ENCODE assay signal across 1 cellular context in the genomic region with DNA sequence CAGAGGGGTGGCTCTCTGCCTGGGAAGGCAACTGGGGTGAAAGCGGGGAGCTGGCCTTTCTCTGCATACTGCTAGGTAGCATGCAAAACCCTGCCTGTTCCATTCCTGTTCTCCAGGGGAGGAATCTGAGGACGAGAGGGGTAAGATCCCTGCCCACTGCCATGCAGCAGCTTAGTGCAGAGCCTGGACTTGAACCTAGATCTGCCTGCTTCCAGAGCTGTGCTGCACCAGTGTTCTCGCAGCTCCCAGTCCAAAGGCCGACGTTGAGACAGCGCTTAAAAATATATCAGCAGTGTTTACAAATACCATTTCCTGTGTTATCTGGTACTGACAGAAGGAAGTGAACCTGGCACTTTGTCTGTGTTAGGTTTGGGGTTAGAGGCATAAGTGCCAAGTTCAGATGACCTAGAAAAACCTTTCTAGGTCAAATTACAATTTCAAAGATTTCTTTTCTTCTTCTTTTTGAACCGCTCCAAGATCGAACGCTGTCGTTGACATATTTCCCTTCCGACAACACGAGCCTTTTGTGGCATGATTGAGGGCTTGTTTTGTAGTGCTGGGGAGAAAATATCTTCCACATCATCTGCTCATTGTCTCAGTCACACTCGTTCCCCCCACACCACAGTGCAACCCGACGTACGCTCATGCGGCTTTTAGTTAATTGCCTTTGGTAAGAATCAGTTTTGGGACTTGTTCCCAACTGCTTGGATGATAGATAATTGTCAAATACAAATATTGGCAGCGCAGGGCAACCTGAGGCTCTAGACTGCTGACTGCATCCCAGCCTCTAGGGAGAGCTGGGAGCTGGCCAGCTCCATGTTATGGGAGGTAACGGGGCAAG.
TF ChIP-seq lines count a peak whose summit lies in the region.

No MANE protein-coding gene starts in this region.

TF ChIP-seq in HepG2, 621 proteins besides CTCF, POLR2A, EP300 and RAD21 (continued from another document and continues in another):
- peak; percentile 46; the same call in 1 of the 2 replicates for TF ChIP-seq ZNF766 (CRISPR knock-in tag; IDR thresholded peaks at IDR 0.05; ENCODE audit: borderline replicate concordance)
- TF ChIP-seq SKI (IDR thresholded peaks at IDR 0.05; ENCODE audit: partially characterized antibody) = peak; percentile 85
- TF ChIP-seq ZNF3 (CRISPR knock-in tag; IDR thresholded peaks at IDR 0.05) = no peak
- peak; percentile 55; the same call in 1 of the 2 replicates for TF ChIP-seq DPF2 (CRISPR knock-in tag; IDR thresholded peaks at IDR 0.05; ENCODE audit: borderline replicate concordance, low read depth)
- TF ChIP-seq PHF21A (CRISPR knock-in tag; IDR thresholded peaks at IDR 0.05) = peak; percentile 67; the same call in 1 of the 2 replicates
- peak; percentile 88 for TF ChIP-seq MED1 (CRISPR knock-in tag; IDR thresholded peaks at IDR 0.05)
- TF ChIP-seq ZNF24 (IDR thresholded peaks at IDR 0.05) = no peak
- peak; percentile 83 for TF ChIP-seq ZNF792 (CRISPR knock-in tag; IDR thresholded peaks at IDR 0.05)
- TF ChIP-seq, protein P1, sequence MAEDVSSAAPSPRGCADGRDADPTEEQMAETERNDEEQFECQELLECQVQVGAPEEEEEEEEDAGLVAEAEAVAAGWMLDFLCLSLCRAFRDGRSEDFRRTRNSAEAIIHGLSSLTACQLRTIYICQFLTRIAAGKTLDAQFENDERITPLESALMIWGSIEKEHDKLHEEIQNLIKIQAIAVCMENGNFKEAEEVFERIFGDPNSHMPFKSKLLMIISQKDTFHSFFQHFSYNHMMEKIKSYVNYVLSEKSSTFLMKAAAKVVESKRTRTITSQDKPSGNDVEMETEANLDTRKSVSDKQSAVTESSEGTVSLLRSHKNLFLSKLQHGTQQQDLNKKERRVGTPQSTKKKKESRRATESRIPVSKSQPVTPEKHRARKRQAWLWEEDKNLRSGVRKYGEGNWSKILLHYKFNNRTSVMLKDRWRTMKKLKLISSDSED (CRISPR knock-in tag; IDR thresholded peaks at IDR 0.05) = no peak
- TF ChIP-seq, protein P2, sequence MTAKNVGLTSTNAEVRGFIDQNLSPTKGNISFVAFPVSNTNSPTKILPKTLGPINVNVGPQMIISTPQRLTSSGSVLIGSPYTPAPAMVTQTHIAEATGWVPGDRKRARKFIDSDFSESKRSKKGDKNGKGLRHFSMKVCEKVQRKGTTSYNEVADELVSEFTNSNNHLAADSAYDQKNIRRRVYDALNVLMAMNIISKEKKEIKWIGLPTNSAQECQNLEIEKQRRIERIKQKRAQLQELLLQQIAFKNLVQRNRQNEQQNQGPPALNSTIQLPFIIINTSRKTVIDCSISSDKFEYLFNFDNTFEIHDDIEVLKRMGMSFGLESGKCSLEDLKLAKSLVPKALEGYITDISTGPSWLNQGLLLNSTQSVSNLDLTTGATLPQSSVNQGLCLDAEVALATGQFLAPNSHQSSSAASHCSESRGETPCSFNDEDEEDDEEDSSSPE (CRISPR knock-in tag; IDR thresholded peaks at IDR 0.05) = 0 out of 2 replicates have a peak, but pooled peaks have one; percentile 35
- TF ChIP-seq HES4 (CRISPR knock-in tag; IDR thresholded peaks at IDR 0.05; ENCODE audit: borderline replicate concordance) = 0 out of 2 replicates have a peak, but pooled peaks have one; percentile 47
- TF ChIP-seq, protein P3, sequence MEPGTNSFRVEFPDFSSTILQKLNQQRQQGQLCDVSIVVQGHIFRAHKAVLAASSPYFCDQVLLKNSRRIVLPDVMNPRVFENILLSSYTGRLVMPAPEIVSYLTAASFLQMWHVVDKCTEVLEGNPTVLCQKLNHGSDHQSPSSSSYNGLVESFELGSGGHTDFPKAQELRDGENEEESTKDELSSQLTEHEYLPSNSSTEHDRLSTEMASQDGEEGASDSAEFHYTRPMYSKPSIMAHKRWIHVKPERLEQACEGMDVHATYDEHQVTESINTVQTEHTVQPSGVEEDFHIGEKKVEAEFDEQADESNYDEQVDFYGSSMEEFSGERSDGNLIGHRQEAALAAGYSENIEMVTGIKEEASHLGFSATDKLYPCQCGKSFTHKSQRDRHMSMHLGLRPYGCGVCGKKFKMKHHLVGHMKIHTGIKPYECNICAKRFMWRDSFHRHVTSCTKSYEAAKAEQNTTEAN (CRISPR knock-in tag; conservative IDR thresholded peaks at IDR 0.05) = peak; percentile 87
- peak; percentile 50; the same call in 1 of the 2 replicates for TF ChIP-seq NCOA2 (CRISPR knock-in tag; IDR thresholded peaks at IDR 0.05)
- TF ChIP-seq, protein P4, sequence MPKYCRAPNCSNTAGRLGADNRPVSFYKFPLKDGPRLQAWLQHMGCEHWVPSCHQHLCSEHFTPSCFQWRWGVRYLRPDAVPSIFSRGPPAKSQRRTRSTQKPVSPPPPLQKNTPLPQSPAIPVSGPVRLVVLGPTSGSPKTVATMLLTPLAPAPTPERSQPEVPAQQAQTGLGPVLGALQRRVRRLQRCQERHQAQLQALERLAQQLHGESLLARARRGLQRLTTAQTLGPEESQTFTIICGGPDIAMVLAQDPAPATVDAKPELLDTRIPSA (CRISPR knock-in tag; IDR thresholded peaks at IDR 0.05; ENCODE audit: borderline replicate concordance) = 0 out of 2 replicates have a peak, but pooled peaks have one; percentile 66
- TF ChIP-seq ZNF883 (CRISPR knock-in tag; IDR thresholded peaks at IDR 0.05; ENCODE audit: not compliant biosample characterization) = peak; percentile 15
- 0 out of 2 replicates have a peak, but pooled peaks have one; percentile 32 for TF ChIP-seq ZNF878 (CRISPR knock-in tag; IDR thresholded peaks at IDR 0.05)
- TF ChIP-seq IRF2 (CRISPR knock-in tag; IDR thresholded peaks at IDR 0.05) = peak; percentile 60; the same call in 1 of the 2 replicates
- TF ChIP-seq, protein P5, sequence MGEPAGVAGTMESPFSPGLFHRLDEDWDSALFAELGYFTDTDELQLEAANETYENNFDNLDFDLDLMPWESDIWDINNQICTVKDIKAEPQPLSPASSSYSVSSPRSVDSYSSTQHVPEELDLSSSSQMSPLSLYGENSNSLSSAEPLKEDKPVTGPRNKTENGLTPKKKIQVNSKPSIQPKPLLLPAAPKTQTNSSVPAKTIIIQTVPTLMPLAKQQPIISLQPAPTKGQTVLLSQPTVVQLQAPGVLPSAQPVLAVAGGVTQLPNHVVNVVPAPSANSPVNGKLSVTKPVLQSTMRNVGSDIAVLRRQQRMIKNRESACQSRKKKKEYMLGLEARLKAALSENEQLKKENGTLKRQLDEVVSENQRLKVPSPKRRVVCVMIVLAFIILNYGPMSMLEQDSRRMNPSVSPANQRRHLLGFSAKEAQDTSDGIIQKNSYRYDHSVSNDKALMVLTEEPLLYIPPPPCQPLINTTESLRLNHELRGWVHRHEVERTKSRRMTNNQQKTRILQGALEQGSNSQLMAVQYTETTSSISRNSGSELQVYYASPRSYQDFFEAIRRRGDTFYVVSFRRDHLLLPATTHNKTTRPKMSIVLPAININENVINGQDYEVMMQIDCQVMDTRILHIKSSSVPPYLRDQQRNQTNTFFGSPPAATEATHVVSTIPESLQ (CRISPR knock-in tag; conservative IDR thresholded peaks at IDR 0.05) = 0 out of 2 replicates have a peak, but pooled peaks have one; percentile 28
- TF ChIP-seq GATAD2A (CRISPR knock-in tag; IDR thresholded peaks at IDR 0.05) = peak; percentile 74
- TF ChIP-seq, protein P6, sequence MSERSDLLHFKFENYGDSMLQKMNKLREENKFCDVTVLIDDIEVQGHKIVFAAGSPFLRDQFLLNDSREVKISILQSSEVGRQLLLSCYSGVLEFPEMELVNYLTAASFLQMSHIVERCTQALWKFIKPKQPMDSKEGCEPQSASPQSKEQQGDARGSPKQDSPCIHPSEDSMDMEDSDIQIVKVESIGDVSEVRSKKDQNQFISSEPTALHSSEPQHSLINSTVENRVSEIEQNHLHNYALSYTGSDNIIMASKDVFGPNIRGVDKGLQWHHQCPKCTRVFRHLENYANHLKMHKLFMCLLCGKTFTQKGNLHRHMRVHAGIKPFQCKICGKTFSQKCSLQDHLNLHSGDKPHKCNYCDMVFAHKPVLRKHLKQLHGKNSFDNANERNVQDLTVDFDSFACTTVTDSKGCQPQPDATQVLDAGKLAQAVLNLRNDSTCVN (CRISPR knock-in tag; IDR thresholded peaks at IDR 0.05; ENCODE audit: borderline replicate concordance) = peak; percentile 65; the same call in 1 of the 2 replicates
- TF ChIP-seq ZNF788 (CRISPR knock-in tag; IDR thresholded peaks at IDR 0.05; ENCODE audit: borderline replicate concordance) = peak; percentile 50; the same call in 1 of the 2 replicates
- TF ChIP-seq, protein P7, sequence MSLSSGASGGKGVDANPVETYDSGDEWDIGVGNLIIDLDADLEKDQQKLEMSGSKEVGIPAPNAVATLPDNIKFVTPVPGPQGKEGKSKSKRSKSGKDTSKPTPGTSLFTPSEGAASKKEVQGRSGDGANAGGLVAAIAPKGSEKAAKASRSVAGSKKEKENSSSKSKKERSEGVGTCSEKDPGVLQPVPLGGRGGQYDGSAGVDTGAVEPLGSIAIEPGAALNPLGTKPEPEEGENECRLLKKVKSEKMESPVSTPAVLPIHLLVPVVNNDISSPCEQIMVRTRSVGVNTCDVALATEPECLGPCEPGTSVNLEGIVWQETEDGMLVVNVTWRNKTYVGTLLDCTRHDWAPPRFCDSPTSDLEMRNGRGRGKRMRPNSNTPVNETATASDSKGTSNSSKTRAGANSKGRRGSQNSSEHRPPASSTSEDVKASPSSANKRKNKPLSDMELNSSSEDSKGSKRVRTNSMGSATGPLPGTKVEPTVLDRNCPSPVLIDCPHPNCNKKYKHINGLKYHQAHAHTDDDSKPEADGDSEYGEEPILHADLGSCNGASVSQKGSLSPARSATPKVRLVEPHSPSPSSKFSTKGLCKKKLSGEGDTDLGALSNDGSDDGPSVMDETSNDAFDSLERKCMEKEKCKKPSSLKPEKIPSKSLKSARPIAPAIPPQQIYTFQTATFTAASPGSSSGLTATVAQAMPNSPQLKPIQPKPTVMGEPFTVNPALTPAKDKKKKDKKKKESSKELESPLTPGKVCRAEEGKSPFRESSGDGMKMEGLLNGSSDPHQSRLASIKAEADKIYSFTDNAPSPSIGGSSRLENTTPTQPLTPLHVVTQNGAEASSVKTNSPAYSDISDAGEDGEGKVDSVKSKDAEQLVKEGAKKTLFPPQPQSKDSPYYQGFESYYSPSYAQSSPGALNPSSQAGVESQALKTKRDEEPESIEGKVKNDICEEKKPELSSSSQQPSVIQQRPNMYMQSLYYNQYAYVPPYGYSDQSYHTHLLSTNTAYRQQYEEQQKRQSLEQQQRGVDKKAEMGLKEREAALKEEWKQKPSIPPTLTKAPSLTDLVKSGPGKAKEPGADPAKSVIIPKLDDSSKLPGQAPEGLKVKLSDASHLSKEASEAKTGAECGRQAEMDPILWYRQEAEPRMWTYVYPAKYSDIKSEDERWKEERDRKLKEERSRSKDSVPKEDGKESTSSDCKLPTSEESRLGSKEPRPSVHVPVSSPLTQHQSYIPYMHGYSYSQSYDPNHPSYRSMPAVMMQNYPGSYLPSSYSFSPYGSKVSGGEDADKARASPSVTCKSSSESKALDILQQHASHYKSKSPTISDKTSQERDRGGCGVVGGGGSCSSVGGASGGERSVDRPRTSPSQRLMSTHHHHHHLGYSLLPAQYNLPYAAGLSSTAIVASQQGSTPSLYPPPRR (CRISPR knock-in tag; IDR thresholded peaks at IDR 0.05; ENCODE audit: borderline replicate concordance) = peak; percentile 34; the same call in 1 of the 2 replicates
- no peak for TF ChIP-seq FOXA1 (IDR thresholded peaks at IDR 0.05)
- peak; percentile 82 for TF ChIP-seq FOXA1 (CRISPR knock-in tag; IDR thresholded peaks at IDR 0.05)
- 0 out of 2 replicates have a peak, but pooled peaks have one; percentile 37 for TF ChIP-seq ZNF563 (CRISPR knock-in tag; IDR thresholded peaks at IDR 0.05)
- peak; percentile 56; the same call in 1 of the 2 replicates for TF ChIP-seq HHEX (CRISPR knock-in tag; IDR thresholded peaks at IDR 0.05)
- TF ChIP-seq NFE2 (CRISPR knock-in tag; IDR thresholded peaks at IDR 0.05) = no peak
- TF ChIP-seq, protein P8, sequence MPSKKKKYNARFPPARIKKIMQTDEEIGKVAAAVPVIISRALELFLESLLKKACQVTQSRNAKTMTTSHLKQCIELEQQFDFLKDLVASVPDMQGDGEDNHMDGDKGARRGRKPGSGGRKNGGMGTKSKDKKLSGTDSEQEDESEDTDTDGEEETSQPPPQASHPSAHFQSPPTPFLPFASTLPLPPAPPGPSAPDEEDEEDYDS (CRISPR knock-in tag; IDR thresholded peaks at IDR 0.05) = peak; percentile 55; the same call in 1 of the 2 replicates
- no peak for TF ChIP-seq FOXP1 (IDR thresholded peaks at IDR 0.05)
- peak; percentile 96 for TF ChIP-seq FOXP1 (CRISPR knock-in tag; IDR thresholded peaks at IDR 0.05)
- 0 out of 2 replicates have a peak, but pooled peaks have one; percentile 35 for TF ChIP-seq HIVEP1 (CRISPR knock-in tag; IDR thresholded peaks at IDR 0.05)
- peak; percentile 61; the same call in 1 of the 2 replicates for TF ChIP-seq SIX1 (CRISPR knock-in tag; IDR thresholded peaks at IDR 0.05; ENCODE audit: borderline replicate concordance)
- TF ChIP-seq, protein P9, sequence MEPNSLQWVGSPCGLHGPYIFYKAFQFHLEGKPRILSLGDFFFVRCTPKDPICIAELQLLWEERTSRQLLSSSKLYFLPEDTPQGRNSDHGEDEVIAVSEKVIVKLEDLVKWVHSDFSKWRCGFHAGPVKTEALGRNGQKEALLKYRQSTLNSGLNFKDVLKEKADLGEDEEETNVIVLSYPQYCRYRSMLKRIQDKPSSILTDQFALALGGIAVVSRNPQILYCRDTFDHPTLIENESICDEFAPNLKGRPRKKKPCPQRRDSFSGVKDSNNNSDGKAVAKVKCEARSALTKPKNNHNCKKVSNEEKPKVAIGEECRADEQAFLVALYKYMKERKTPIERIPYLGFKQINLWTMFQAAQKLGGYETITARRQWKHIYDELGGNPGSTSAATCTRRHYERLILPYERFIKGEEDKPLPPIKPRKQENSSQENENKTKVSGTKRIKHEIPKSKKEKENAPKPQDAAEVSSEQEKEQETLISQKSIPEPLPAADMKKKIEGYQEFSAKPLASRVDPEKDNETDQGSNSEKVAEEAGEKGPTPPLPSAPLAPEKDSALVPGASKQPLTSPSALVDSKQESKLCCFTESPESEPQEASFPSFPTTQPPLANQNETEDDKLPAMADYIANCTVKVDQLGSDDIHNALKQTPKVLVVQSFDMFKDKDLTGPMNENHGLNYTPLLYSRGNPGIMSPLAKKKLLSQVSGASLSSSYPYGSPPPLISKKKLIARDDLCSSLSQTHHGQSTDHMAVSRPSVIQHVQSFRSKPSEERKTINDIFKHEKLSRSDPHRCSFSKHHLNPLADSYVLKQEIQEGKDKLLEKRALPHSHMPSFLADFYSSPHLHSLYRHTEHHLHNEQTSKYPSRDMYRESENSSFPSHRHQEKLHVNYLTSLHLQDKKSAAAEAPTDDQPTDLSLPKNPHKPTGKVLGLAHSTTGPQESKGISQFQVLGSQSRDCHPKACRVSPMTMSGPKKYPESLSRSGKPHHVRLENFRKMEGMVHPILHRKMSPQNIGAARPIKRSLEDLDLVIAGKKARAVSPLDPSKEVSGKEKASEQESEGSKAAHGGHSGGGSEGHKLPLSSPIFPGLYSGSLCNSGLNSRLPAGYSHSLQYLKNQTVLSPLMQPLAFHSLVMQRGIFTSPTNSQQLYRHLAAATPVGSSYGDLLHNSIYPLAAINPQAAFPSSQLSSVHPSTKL (CRISPR knock-in tag; IDR thresholded peaks at IDR 0.05) = peak; percentile 89
- peak; percentile 62; the same call in 1 of the 2 replicates for TF ChIP-seq GABPB1 (CRISPR knock-in tag; IDR thresholded peaks at IDR 0.05)
- TF ChIP-seq ADNP (CRISPR knock-in tag; IDR thresholded peaks at IDR 0.05) = peak; percentile 54; the same call in 1 of the 2 replicates
- peak; percentile 93 for TF ChIP-seq HNF4G (IDR thresholded peaks at IDR 0.05; ENCODE audit: borderline replicate concordance, low read depth, low read length)
- peak; percentile 89; the same call in 1 of the 2 replicates for TF ChIP-seq HNF4G (CRISPR knock-in tag; IDR thresholded peaks at IDR 0.05; ENCODE audit: borderline replicate concordance, low read depth)
